ENCODE assay signal across 8 cellular contexts in genomic region chr17:82866521-82867214, GRCh38. TPM values are rescaled to one million over a fixed set of nuclear protein-coding genes. Genes with fewer than 3 reads are reported as not detected.
DNase-seq lines count a peak whose midpoint lies in the region; ATAC-seq and TF ChIP-seq lines count a peak whose summit lies in the region.

No MANE protein-coding gene starts in this region.

- intact Hi-C loops in sciatic nerve (cut with DNase I), result no loop called here

- peak; percentile 87 for ATAC-seq in sciatic nerve

- H3K4me3 ChIP-seq in fibroblast of the aortic adventitia (ENCODE audit: low read depth, low read length), result no peak overlapping the region

- DNase-seq in GM04504 (ENCODE audit: low read depth) (peak; percentile 62), RPMI7951 (ENCODE audit: low read depth) (peak; percentile 80), fibroblast of the aortic adventitia (ENCODE audit: low read depth) (peak; percentile 82), sciatic nerve (ENCODE audit: low spot score) (no peak), activated gamma-delta T cell (lab: John Stamatoyannopoulos, UW) (no peak), HUDEP-2 (lab: John Stamatoyannopoulos, UW; ENCODE audit: unreplicated experiment in 76 of 76) (no peak), NCI-H446 (lab: John Stamatoyannopoulos, UW) (no peak)
- no peak for DNase-seq in stimulated activated naive CD4-positive, alpha-beta T cell (lab: John Stamatoyannopoulos, UW)

- no peak for TF ChIP-seq CTCF in fibroblast of the aortic adventitia (IDR thresholded peaks at IDR 0.05; ENCODE audit: insufficient read depth, low read length)

RNA-seq across cellular contexts. Expression of gene ZNF750, which starts 26.8 kb away (rescaled TPM):
- total RNA-seq in RPMI7951 (2014; rRNA removed; shearing (Covaris generic)), result not detected in 2 replicates
- total RNA-seq in fibroblast of the aortic adventitia (ENCODE audit: low replicate concordance), result 0.16 TPM in 1 of 2 replicates, not detected in the other
- total RNA-seq in sciatic nerve, result not detected

Comparison
In these comparisons a context has a peak if more than half of its experiments do, and no peak if none do; other contexts are left out.
1. DNase-seq: peak in GM04504 (single experiment), RPMI7951 (single experiment) and fibroblast of the aortic adventitia (single experiment); none in sciatic nerve (single experiment), stimulated activated naive CD4-positive, alpha-beta T cell (0 of 6), activated gamma-delta T cell (single experiment), HUDEP-2 (0 of 76) and NCI-H446 (0 of 2).